ENCODE assay signal across 1 cellular context in the genomic region with DNA sequence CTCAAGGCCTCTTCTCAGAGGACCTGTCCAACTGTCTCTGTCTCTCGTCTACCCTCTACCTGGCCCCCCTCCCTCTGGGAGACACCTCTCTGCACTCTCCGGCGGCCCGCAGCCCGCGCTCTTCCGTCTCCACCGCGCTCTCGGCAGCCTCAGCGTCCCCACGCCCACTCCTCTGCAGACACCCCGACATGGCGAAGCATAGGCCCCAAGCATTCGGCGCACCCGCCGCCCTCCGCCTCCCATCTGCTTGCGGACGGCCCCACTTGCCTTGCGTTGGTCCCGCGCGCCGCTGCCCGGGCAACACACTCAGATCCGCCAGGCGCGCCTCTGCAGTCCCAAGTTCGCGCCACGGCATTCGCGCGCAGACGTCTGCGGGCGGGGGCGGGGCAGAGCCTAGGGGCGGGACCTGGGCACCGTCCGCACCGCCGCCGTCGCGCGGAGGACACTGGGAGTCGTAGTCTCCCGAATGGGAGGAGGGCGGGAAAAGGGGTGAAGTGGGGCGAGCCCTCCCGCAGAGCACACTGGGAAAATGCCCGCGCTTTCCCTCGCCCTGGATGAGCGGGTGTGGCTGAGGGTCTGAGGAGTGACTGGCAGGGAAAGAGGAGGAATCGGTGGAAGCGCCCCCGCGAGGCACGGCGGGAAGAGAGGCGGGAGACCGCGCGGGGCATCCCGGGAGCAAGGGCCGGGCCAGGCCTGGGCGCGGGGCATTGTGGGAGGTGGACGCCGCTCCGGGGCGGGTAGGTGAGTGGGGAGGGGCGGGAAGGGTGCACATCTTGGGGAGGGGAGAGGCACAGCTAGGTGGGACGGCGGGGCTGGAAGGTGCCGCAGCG.
TF ChIP-seq lines count a peak whose summit lies in the region.

TSS of gene LIG1 (minus strand) at position 371 of the 830 bp plus-strand sequence. CDS start 4,778 bp downstream, outside the sequence.
TSS of gene ZSWIM9 (plus strand) at position 707 of the 830 bp plus-strand sequence. CDS start 1,123 bp downstream, outside the sequence.

TF ChIP-seq in HepG2, 621 proteins besides CTCF, POLR2A, EP300 and RAD21 (continued from another document and continues in another):
- TF ChIP-seq, protein P1, sequence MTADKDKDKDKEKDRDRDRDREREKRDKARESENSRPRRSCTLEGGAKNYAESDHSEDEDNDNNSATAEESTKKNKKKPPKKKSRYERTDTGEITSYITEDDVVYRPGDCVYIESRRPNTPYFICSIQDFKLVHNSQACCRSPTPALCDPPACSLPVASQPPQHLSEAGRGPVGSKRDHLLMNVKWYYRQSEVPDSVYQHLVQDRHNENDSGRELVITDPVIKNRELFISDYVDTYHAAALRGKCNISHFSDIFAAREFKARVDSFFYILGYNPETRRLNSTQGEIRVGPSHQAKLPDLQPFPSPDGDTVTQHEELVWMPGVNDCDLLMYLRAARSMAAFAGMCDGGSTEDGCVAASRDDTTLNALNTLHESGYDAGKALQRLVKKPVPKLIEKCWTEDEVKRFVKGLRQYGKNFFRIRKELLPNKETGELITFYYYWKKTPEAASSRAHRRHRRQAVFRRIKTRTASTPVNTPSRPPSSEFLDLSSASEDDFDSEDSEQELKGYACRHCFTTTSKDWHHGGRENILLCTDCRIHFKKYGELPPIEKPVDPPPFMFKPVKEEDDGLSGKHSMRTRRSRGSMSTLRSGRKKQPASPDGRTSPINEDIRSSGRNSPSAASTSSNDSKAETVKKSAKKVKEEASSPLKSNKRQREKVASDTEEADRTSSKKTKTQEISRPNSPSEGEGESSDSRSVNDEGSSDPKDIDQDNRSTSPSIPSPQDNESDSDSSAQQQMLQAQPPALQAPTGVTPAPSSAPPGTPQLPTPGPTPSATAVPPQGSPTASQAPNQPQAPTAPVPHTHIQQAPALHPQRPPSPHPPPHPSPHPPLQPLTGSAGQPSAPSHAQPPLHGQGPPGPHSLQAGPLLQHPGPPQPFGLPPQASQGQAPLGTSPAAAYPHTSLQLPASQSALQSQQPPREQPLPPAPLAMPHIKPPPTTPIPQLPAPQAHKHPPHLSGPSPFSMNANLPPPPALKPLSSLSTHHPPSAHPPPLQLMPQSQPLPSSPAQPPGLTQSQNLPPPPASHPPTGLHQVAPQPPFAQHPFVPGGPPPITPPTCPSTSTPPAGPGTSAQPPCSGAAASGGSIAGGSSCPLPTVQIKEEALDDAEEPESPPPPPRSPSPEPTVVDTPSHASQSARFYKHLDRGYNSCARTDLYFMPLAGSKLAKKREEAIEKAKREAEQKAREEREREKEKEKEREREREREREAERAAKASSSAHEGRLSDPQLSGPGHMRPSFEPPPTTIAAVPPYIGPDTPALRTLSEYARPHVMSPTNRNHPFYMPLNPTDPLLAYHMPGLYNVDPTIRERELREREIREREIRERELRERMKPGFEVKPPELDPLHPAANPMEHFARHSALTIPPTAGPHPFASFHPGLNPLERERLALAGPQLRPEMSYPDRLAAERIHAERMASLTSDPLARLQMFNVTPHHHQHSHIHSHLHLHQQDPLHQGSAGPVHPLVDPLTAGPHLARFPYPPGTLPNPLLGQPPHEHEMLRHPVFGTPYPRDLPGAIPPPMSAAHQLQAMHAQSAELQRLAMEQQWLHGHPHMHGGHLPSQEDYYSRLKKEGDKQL (CRISPR knock-in tag; IDR thresholded peaks at IDR 0.05; ENCODE audit: low read depth): no peak
- TF ChIP-seq RXRA (CRISPR knock-in tag; IDR thresholded peaks at IDR 0.05) (no peak; the same call in none of the 2 replicates), NPAS2 (CRISPR knock-in tag; IDR thresholded peaks at IDR 0.05; ENCODE audit: borderline replicate concordance) (no peak), NFKBIZ (CRISPR knock-in tag; IDR thresholded peaks at IDR 0.05) (peak; percentile 26; the same call in 1 of the 2 replicates), RARG (CRISPR knock-in tag; IDR thresholded peaks at IDR 0.05; ENCODE audit: low read depth) (peak; percentile 60; the same call in 1 of the 2 replicates), SKI (IDR thresholded peaks at IDR 0.05; ENCODE audit: partially characterized antibody) (peak; percentile 10), ASH2L (IDR thresholded peaks at IDR 0.05; ENCODE audit: insufficient read length, low read depth, low read length) (peak; percentile 92), ZNF329 (CRISPR knock-in tag; IDR thresholded peaks at IDR 0.05; ENCODE audit: low read depth) (peak; percentile 46; the same call in 1 of the 2 replicates), TBL1XR1 (IDR thresholded peaks at IDR 0.05; ENCODE audit: borderline replicate concordance, low read length, partially characterized antibody) (no peak), ZNF543 (CRISPR knock-in tag; IDR thresholded peaks at IDR 0.05) (peak; percentile 67; the same call in 1 of the 2 replicates), ZNF580 (CRISPR knock-in tag; IDR thresholded peaks at IDR 0.05; ENCODE audit: borderline replicate concordance, low read depth) (0 out of 2 replicates have a peak, but pooled peaks have one; percentile 14), TBX2 (CRISPR knock-in tag; IDR thresholded peaks at IDR 0.05; ENCODE audit: borderline replicate concordance) (peak; percentile 80), ZNF850 (CRISPR knock-in tag; conservative IDR thresholded peaks at IDR 0.05) (no peak), ZNF260 (CRISPR knock-in tag; IDR thresholded peaks at IDR 0.05; ENCODE audit: borderline replicate concordance, low read depth) (no peak), KDM6A (CRISPR knock-in tag; IDR thresholded peaks at IDR 0.05; ENCODE audit: low read depth) (peak; percentile 21; the same call in 1 of the 2 replicates), ZBTB7B (CRISPR knock-in tag; IDR thresholded peaks at IDR 0.05) (no peak), ZNF563 (CRISPR knock-in tag; IDR thresholded peaks at IDR 0.05) (peak; percentile 86), ERF (CRISPR knock-in tag; IDR thresholded peaks at IDR 0.05) (peak; percentile 64; the same call in 1 of the 2 replicates), SP1 (IDR thresholded peaks at IDR 0.05) (no peak), SP1 (CRISPR knock-in tag; IDR thresholded peaks at IDR 0.05) (peak; percentile 89), TAF1 (CRISPR knock-in tag; IDR thresholded peaks at IDR 0.05) (peak; percentile 74; the same call in 1 of the 2 replicates), SCMH1 (CRISPR knock-in tag; IDR thresholded peaks at IDR 0.05; ENCODE audit: borderline replicate concordance) (no peak), ZNF230 (CRISPR knock-in tag; IDR thresholded peaks at IDR 0.05) (peak; percentile 95), RFX5 (IDR thresholded peaks at IDR 0.05; ENCODE audit: low read depth, low read length) (0 out of 2 replicates have a peak, but pooled peaks have one; percentile 8), EZH2 (conservative IDR thresholded peaks at IDR 0.05; ENCODE audit: low read depth, low read length) (no peak), SNRNP70 (IDR thresholded peaks at IDR 0.05; ENCODE audit: low read depth, low read length) (no peak)
- TF ChIP-seq, protein P2, sequence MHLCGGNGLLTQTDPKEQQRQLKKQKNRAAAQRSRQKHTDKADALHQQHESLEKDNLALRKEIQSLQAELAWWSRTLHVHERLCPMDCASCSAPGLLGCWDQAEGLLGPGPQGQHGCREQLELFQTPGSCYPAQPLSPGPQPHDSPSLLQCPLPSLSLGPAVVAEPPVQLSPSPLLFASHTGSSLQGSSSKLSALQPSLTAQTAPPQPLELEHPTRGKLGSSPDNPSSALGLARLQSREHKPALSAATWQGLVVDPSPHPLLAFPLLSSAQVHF (CRISPR knock-in tag; IDR thresholded peaks at IDR 0.05): 0 out of 2 replicates have a peak, but pooled peaks have one; percentile 58
- TF ChIP-seq, protein P3, sequence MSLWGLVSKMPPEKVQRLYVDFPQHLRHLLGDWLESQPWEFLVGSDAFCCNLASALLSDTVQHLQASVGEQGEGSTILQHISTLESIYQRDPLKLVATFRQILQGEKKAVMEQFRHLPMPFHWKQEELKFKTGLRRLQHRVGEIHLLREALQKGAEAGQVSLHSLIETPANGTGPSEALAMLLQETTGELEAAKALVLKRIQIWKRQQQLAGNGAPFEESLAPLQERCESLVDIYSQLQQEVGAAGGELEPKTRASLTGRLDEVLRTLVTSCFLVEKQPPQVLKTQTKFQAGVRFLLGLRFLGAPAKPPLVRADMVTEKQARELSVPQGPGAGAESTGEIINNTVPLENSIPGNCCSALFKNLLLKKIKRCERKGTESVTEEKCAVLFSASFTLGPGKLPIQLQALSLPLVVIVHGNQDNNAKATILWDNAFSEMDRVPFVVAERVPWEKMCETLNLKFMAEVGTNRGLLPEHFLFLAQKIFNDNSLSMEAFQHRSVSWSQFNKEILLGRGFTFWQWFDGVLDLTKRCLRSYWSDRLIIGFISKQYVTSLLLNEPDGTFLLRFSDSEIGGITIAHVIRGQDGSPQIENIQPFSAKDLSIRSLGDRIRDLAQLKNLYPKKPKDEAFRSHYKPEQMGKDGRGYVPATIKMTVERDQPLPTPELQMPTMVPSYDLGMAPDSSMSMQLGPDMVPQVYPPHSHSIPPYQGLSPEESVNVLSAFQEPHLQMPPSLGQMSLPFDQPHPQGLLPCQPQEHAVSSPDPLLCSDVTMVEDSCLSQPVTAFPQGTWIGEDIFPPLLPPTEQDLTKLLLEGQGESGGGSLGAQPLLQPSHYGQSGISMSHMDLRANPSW (CRISPR knock-in tag; IDR thresholded peaks at IDR 0.05; ENCODE audit: borderline replicate concordance): no peak; the same call in 1 of the 2 replicates
- TF ChIP-seq, protein P4, sequence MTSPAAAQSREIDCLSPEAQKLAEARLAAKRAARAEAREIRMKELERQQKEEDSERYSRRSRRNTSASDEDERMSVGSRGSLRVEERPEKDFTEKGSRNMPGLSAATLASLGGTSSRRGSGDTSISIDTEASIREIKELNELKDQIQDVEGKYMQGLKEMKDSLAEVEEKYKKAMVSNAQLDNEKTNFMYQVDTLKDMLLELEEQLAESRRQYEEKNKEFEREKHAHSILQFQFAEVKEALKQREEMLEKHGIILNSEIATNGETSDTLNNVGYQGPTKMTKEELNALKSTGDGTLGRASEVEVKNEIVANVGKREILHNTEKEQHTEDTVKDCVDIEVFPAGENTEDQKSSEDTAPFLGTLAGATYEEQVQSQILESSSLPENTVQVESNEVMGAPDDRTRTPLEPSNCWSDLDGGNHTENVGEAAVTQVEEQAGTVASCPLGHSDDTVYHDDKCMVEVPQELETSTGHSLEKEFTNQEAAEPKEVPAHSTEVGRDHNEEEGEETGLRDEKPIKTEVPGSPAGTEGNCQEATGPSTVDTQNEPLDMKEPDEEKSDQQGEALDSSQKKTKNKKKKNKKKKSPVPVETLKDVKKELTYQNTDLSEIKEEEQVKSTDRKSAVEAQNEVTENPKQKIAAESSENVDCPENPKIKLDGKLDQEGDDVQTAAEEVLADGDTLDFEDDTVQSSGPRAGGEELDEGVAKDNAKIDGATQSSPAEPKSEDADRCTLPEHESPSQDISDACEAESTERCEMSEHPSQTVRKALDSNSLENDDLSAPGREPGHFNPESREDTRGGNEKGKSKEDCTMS (CRISPR knock-in tag; conservative IDR thresholded peaks at IDR 0.05): no peak
- TF ChIP-seq, protein P5, sequence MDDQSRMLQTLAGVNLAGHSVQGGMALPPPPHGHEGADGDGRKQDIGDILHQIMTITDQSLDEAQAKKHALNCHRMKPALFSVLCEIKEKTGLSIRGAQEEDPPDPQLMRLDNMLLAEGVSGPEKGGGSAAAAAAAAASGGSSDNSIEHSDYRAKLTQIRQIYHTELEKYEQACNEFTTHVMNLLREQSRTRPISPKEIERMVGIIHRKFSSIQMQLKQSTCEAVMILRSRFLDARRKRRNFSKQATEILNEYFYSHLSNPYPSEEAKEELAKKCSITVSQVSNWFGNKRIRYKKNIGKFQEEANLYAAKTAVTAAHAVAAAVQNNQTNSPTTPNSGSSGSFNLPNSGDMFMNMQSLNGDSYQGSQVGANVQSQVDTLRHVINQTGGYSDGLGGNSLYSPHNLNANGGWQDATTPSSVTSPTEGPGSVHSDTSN (CRISPR knock-in tag; IDR thresholded peaks at IDR 0.05; ENCODE audit: borderline replicate concordance): no peak; the same call in 1 of the 2 replicates
- TF ChIP-seq, protein P6, sequence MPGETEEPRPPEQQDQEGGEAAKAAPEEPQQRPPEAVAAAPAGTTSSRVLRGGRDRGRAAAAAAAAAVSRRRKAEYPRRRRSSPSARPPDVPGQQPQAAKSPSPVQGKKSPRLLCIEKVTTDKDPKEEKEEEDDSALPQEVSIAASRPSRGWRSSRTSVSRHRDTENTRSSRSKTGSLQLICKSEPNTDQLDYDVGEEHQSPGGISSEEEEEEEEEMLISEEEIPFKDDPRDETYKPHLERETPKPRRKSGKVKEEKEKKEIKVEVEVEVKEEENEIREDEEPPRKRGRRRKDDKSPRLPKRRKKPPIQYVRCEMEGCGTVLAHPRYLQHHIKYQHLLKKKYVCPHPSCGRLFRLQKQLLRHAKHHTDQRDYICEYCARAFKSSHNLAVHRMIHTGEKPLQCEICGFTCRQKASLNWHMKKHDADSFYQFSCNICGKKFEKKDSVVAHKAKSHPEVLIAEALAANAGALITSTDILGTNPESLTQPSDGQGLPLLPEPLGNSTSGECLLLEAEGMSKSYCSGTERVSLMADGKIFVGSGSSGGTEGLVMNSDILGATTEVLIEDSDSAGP (CRISPR knock-in tag; IDR thresholded peaks at IDR 0.05; ENCODE audit: borderline replicate concordance): peak; percentile 63; the same call in 1 of the 2 replicates
- TF ChIP-seq, protein P7, sequence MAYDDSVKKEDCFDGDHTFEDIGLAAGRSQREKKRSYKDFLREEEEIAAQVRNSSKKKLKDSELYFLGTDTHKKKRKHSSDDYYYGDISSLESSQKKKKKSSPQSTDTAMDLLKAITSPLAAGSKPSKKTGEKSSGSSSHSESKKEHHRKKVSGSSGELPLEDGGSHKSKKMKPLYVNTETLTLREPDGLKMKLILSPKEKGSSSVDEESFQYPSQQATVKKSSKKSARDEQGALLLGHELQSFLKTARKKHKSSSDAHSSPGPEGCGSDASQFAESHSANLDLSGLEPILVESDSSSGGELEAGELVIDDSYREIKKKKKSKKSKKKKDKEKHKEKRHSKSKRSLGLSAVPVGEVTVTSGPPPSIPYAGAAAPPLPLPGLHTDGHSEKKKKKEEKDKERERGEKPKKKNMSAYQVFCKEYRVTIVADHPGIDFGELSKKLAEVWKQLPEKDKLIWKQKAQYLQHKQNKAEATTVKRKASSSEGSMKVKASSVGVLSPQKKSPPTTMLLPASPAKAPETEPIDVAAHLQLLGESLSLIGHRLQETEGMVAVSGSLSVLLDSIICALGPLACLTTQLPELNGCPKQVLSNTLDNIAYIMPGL (CRISPR knock-in tag; IDR thresholded peaks at IDR 0.05; ENCODE audit: borderline replicate concordance in 1 of 2, low read depth in 1 of 2): peak; percentile 31 to 66
- TF ChIP-seq, protein P8, sequence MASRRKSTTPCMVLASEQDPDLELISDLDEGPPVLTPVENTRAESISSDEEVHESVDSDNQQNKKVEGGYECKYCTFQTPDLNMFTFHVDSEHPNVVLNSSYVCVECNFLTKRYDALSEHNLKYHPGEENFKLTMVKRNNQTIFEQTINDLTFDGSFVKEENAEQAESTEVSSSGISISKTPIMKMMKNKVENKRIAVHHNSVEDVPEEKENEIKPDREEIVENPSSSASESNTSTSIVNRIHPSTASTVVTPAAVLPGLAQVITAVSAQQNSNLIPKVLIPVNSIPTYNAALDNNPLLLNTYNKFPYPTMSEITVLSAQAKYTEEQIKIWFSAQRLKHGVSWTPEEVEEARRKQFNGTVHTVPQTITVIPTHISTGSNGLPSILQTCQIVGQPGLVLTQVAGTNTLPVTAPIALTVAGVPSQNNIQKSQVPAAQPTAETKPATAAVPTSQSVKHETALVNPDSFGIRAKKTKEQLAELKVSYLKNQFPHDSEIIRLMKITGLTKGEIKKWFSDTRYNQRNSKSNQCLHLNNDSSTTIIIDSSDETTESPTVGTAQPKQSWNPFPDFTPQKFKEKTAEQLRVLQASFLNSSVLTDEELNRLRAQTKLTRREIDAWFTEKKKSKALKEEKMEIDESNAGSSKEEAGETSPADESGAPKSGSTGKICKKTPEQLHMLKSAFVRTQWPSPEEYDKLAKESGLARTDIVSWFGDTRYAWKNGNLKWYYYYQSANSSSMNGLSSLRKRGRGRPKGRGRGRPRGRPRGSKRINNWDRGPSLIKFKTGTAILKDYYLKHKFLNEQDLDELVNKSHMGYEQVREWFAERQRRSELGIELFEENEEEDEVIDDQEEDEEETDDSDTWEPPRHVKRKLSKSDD (CRISPR knock-in tag; IDR thresholded peaks at IDR 0.05; ENCODE audit: low read depth): peak; percentile 85
